Comparison of ENCODE assay signal across 10 cellular contexts in genomic region chr9:69036799-69037198, GRCh38. TPM values are rescaled to one million over a fixed set of nuclear protein-coding genes. Genes with fewer than 3 reads are reported as not detected.
A peak's percentile ranks its signal among the peaks of the same experiment; 100 is the strongest.
DNase-seq lines count a peak whose midpoint lies in the region; ATAC-seq and TF ChIP-seq lines count a peak whose summit lies in the region.
"Had no signal": no experiment of that assay in that cellular context is flagged by ENCODE, and none has a peak within 500 bp of the region (broad histone marks: within the 10 kb centered on the region; RNA-seq: fewer than 3 reads in every experiment).

No MANE protein-coding gene starts in this region.

- H3K27me3 ChIP-seq in RWPE2 (ENCODE audit: insufficient read depth, poor library complexity, severe bottlenecking) (no peaks in the 10 kb centered on the region), esophagus squamous epithelium (no peaks in the 10 kb centered on the region), prostate gland (replicated peaks; ENCODE audit: insufficient read depth) (no peaks in the 10 kb centered on the region)

- H3K9me3 ChIP-seq in RWPE2 (ENCODE audit: severe bottlenecking) (no peaks in the 10 kb centered on the region), esophagus squamous epithelium (no peaks in the 10 kb centered on the region), prostate gland (no peaks in the 10 kb centered on the region)

- no peak for TF ChIP-seq POLR2A in esophagus squamous epithelium (IDR thresholded peaks at IDR 0.05)
- no peak for TF ChIP-seq POLR2A in prostate gland (IDR thresholded peaks at IDR 0.05)
- TF ChIP-seq POLR2A in GM18505 (IDR thresholded peaks at IDR 0.05; ENCODE audit: borderline replicate concordance, extremely low read depth, insufficient read depth, insufficient read length): no peak

- no peak for DNase-seq in GM12865 (ENCODE audit: low read depth)
- DNase-seq in RWPE2 (ENCODE audit: low spot score): no peak
- no peak for DNase-seq in esophagus squamous epithelium (lab: John Stamatoyannopoulos, UW)
- DNase-seq in prostate gland (ENCODE audit: low spot score): no peak
- DNase-seq in NOMO-1 treated with DMSO at 0.1 percent for 48 hours (lab: John Stamatoyannopoulos, UW; ENCODE audit: unreplicated experiment): no peak
- no peak for DNase-seq in NCI-H2029 (lab: John Stamatoyannopoulos, UW)
- DNase-seq: activated CD4-positive, alpha-beta T cell treated with anti-CD3 and anti-CD28 coated beads for 1 hour had no signal

- intact Hi-C loops in esophagus squamous epithelium (cut with DNase I): no loop called here
- intact Hi-C loops in prostate gland (cut with DNase I): no loop called here

- 51 to 68% methylated on average over 8 to 10 of the region's 10 CpGs for WGBS in esophagus squamous epithelium, 2 donors
- 47% methylated on average over 10 of the region's 10 CpGs for WGBS in prostate gland

- H3K27ac ChIP-seq in RWPE2 (ENCODE audit: poor library complexity, severe bottlenecking) (no peak overlapping the region), esophagus squamous epithelium (peak overlapping the region; percentile 76 to 93 (median 86)), prostate gland (peak overlapping the region; percentile 72 to 79)

- H3K4me3 ChIP-seq in GM12865 (ENCODE audit: low read depth, low read length): peak overlapping the region; percentile 85
- peak overlapping the region; percentile 89 for H3K4me3 ChIP-seq in RWPE2 (ENCODE audit: severe bottlenecking)
- H3K4me3 ChIP-seq in esophagus squamous epithelium: peak overlapping the region in 3 of 4 donors; percentile 72 to 90 (median 89)
- peak overlapping the region; percentile 61 to 69 for H3K4me3 ChIP-seq in prostate gland

- no peaks in the 10 kb centered on the region for H3K36me3 ChIP-seq in RWPE2 (ENCODE audit: low read depth)
- H3K36me3 ChIP-seq in esophagus squamous epithelium: no peaks in the 10 kb centered on the region
- H3K36me3 ChIP-seq in prostate gland: no peaks in the 10 kb centered on the region

- no peak for ATAC-seq in RWPE2 (ENCODE audit: low read depth)
- no peak for ATAC-seq in GM18505 (IDR thresholded peaks at IDR 0.05; ENCODE audit: unreplicated experiment)
- no peak for ATAC-seq in HG03432 (IDR thresholded peaks at IDR 0.05; ENCODE audit: unreplicated experiment)

- TF ChIP-seq CTCF in GM12865 (IDR thresholded peaks at IDR 0.05; ENCODE audit: insufficient read depth, low read depth, low read length, missing control alignments) (no peak), RWPE2 (IDR thresholded peaks at IDR 0.05; ENCODE audit: poor library complexity, severe bottlenecking) (no peak), esophagus squamous epithelium (IDR thresholded peaks at IDR 0.05) (no peak), prostate gland (IDR thresholded peaks at IDR 0.05) (no peak)

- H3K4me1 ChIP-seq in RWPE2 (ENCODE audit: insufficient read depth, poor library complexity, severe bottlenecking): no peaks in the 10 kb centered on the region
- H3K4me1 ChIP-seq in esophagus squamous epithelium: peaks cover 4 to 22% (median 9%) of the 10 kb centered on the region in 3 donors
- no peaks in the 10 kb centered on the region for H3K4me1 ChIP-seq in prostate gland (replicated peaks)

RNA-seq across cellular contexts. Expression of gene FXN, which starts 1.2 kb away (rescaled TPM):
- 1 to 10 TPM; 1.8 to 6.1 (median 3.9) TPM for total RNA-seq in esophagus squamous epithelium
- 10 to 100 TPM in 1 of 2 donors, 1 to 10 TPM in 1; 9.6 to 17.8 TPM for total RNA-seq in prostate gland

RNA-seq across cellular contexts. Expression of gene PRKACG, which starts 22.9 kb away (rescaled TPM):
- total RNA-seq in esophagus squamous epithelium (not detected), prostate gland (1 to 10 TPM in 1 of 2 donors, not detected in 1; 5.1 TPM)
- total RNA-seq: renal cortical epithelial cell had no signal
